In the genomic region with DNA sequence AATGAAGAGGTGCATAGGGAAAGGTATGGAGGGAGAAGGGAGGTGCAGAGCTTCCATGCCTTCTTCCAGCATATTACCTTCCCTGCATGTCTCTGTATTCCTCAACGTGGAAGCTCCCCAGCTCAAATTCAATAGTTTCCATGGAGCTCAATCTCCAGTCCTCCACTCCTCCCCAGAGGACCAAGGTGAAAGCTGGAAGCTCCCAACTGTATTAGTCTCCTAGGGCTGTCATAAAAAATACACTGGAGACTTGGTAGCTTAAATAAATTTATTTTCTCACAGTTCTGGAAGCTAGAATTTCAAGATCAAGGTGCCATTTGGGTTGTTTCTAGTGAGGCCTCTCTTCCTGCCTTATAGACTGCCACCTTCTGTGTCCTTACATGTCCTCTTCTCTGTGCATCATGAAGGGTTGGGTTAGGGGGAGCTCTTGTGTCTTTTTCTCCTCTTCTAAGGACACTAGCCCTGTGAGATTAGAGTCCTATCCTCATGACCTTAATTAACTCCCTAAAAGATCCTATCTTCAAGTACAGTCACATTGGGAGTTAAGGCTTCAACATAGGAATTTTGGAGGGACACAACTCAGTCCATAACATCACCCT, we compare ENCODE assay signal across 16 cellular contexts. TPM values are rescaled to one million over a fixed set of nuclear protein-coding genes. Genes with fewer than 3 reads are reported as not detected.
"Had no signal": no experiment of that assay in that cellular context is flagged by ENCODE, and none has a peak within 500 bp of the region (broad histone marks: within the 10 kb centered on the region; RNA-seq: fewer than 3 reads in every experiment).

No MANE protein-coding gene starts in this region.

- H3K4me3 ChIP-seq: dorsolateral prefrontal cortex, esophagus squamous epithelium, prostate gland, right lobe of liver, spleen, transverse colon had no signal

- DNase-seq: activated CD4-positive, alpha-beta memory T cell treated with anti-CD3 and anti-CD28 coated beads for 36 hours; activated CD4-positive, alpha-beta T cell treated with anti-CD3 and anti-CD28 coated beads for 1 hour; activated naive CD4-positive, alpha-beta T cell; activated T-cell treated with anti-CD3 and anti-CD28 coated beads, Interleukin-2, amount 50 U/mL, for 48 hours; aorta; dorsolateral prefrontal cortex; esophagus squamous epithelium; foreskin fibroblast; immature natural killer cell; occipital lobe; right lobe of liver; spleen; stimulated activated CD4-positive, alpha-beta T cell treated with anti-CD3 and anti-CD28 coated beads, Interleukin-1b, Interleukin-23, amount 100 ng/mL, for 48 hours; transverse colon had no signal

- H3K4me1 ChIP-seq: esophagus squamous epithelium, prostate gland, right lobe of liver, spleen, transverse colon had no signal

- H3K27ac ChIP-seq: dorsolateral prefrontal cortex, esophagus squamous epithelium, prostate gland, right lobe of liver, spleen, transverse colon had no signal

- H3K36me3 ChIP-seq: prostate gland had no signal

- H3K27me3 ChIP-seq: dorsolateral prefrontal cortex, esophagus squamous epithelium, right lobe of liver, spleen, transverse colon had no signal

- H3K9me3 ChIP-seq: esophagus squamous epithelium, prostate gland, right lobe of liver, spleen, transverse colon had no signal

- ATAC-seq: stimulated activated memory B cell treated with anti-CD40 and anti-IgM and Interleukin-4, amounts not matched to agents 10 μg/mL and 1 μg/mL and 100 μg/mL, for 72 hours had no signal

RNA-seq across cellular contexts. Expression of a gene that starts 32.5 kb away (rescaled TPM):
- polyA plus RNA-seq: immature natural killer cell had no signal
